10 cellular contexts compared by ENCODE assay signal in the genomic region with DNA sequence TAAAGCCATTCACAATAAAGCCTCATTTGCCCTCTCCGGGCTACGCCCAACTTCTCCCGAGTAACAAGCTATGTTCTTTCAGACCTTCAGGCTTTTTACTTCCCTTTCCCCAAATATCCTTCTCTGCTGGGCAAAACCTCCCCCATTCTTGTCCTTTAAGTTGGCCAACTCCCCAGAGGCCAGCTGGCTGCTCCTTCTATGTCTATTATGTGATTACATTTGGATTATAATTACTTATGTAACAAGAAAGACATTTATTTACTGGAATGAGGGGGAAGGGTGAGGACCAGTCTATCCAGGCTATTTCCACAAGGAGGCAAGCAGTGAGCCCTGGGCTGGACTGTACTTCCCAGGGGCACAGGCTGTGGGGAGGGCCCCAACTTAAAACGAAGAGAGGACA.
A peak's percentile ranks its signal among the peaks of the same experiment; 100 is the strongest.
DNase-seq lines count a peak whose midpoint lies in the region; ATAC-seq and TF ChIP-seq lines count a peak whose summit lies in the region.
"Had no signal": no experiment of that assay in that cellular context is flagged by ENCODE, and none has a peak within 500 bp of the region (broad histone marks: within the 10 kb centered on the region; RNA-seq: fewer than 3 reads in every experiment).

No MANE protein-coding gene starts in this region.

- TF ChIP-seq CTCF in thoracic aorta (IDR thresholded peaks at IDR 0.05): no peak

- peak overlapping the region; percentile 56 to 72 for H3K27ac ChIP-seq in thoracic aorta

- intact Hi-C loops in left ventricle myocardium superior (cut with micrococcal nuclease): no loop called here

- no peaks in the 10 kb centered on the region for H3K27me3 ChIP-seq in thoracic aorta (replicated peaks; ENCODE audit: insufficient read depth)
- H3K27me3 ChIP-seq: thyroid gland had no signal

- H3K9me3 ChIP-seq in thoracic aorta: no peaks in the 10 kb centered on the region
- H3K9me3 ChIP-seq: thyroid gland had no signal

- DNase-seq in SIG-M5 treated with dmso at 0.1 percent for 504 hours (lab: John Stamatoyannopoulos, UW; ENCODE audit: unreplicated experiment) (peak; percentile 59), SIG-M5 (lab: John Stamatoyannopoulos, UW) (no peak), OCI-M1 (lab: John Stamatoyannopoulos, UW) (peak; percentile 65), left ventricle myocardium superior (no peak), thoracic aorta (ENCODE audit: low spot score) (no peak), NCI-H128 (lab: John Stamatoyannopoulos, UW; ENCODE audit: unreplicated experiment) (no peak)
- DNase-seq: stimulated activated CD4-positive, alpha-beta T cell treated with anti-CD3 and anti-CD28 coated beads, Interleukin-1b, Interleukin-23, amount 100 ng/mL, for 48 hours; thyroid gland had no signal

- H3K4me3 ChIP-seq in thoracic aorta: peak overlapping the region; percentile 59
- H3K4me3 ChIP-seq: thyroid gland had no signal

- ATAC-seq in left ventricle myocardium superior (peak; percentile 50), thoracic aorta (ENCODE audit: insufficient number of reproducible peaks, low FRiP score, low read depth) (no peak), HG02642 (IDR thresholded peaks at IDR 0.05; ENCODE audit: poor library complexity, unreplicated experiment) (no peak), HG03565 (IDR thresholded peaks at IDR 0.05; ENCODE audit: unreplicated experiment) (no peak)

- no peaks in the 10 kb centered on the region for H3K36me3 ChIP-seq in thoracic aorta
- H3K36me3 ChIP-seq: thyroid gland had no signal

- H3K4me1 ChIP-seq in thoracic aorta (ENCODE audit: control insufficient read depth in 1 of 2, low read depth in 2 of 2): peaks cover 58 to 80% of the 10 kb centered on the region in 2 donors

Comparison
In these comparisons a context has a peak if more than half of its experiments do, and no peak if none do; other contexts are left out.
1. DNase-seq: peak in SIG-M5 treated with dmso at 0.1 percent for 504 hours (single experiment) and OCI-M1 (single experiment); none in SIG-M5 (single experiment), left ventricle myocardium superior (single experiment), thoracic aorta (single experiment) and NCI-H128 (single experiment).